In genomic region chr15:53193149-53193548, GRCh38 we compare ENCODE assay signal across 14 cellular contexts.
DNase-seq lines count a peak whose midpoint lies in the region; ATAC-seq and TF ChIP-seq lines count a peak whose summit lies in the region.
"Had no signal": no experiment of that assay in that cellular context is flagged by ENCODE, and none has a peak within 500 bp of the region (broad histone marks: within the 10 kb centered on the region; RNA-seq: fewer than 3 reads in every experiment).

No MANE protein-coding gene starts in this region.

- H3K36me3 ChIP-seq in HCT116 (ENCODE audit: control insufficient read depth in 1 of 2, insufficient read depth in 2 of 2, low read length in 2 of 2) = no peaks in the 10 kb centered on the region
- H3K36me3 ChIP-seq in NT2/D1 (ENCODE audit: insufficient read depth, insufficient read length, low read length) = no peaks in the 10 kb centered on the region
- no peaks in the 10 kb centered on the region for H3K36me3 ChIP-seq in CD8-positive, alpha-beta T cell (ENCODE audit: insufficient read depth, low read length)
- H3K36me3 ChIP-seq: neutrophil had no signal

- POLR2A ChIA-PET in HCT116 (lab: Charles Lee) = no interaction called here
- POLR2A ChIA-PET in CD8-positive, alpha-beta T cell (lab: Charles Lee) = no interaction called here

- intact Hi-C loops in HCT116 (cut with micrococcal nuclease) = loop anchor here (10.0 kb wide), 1 partner anchor 378 kb away; no protein-coding TSS in a partner anchor
- intact Hi-C loops in CD8-positive, alpha-beta T cell (cut with DNase I, micrococcal nuclease) = no loop called here

- no peaks in the 10 kb centered on the region for H3K79me2 ChIP-seq in HCT116 (ENCODE audit: insufficient read depth, low read length)

- 0 out of 2 replicates have a peak, but pooled peaks cover under 1% of the 10 kb centered on the region for H3K27me3 ChIP-seq in HCT116 (ENCODE audit: insufficient read depth, low read length)
- H3K27me3 ChIP-seq in NT2/D1 (ENCODE audit: insufficient read depth, insufficient read length) = peaks cover 7% of the 10 kb centered on the region
- no peaks in the 10 kb centered on the region for H3K27me3 ChIP-seq in CD8-positive, alpha-beta T cell (ENCODE audit: insufficient read depth, low read length)

- H3K4me1 ChIP-seq in HCT116 (ENCODE audit: control insufficient read depth in 1 of 2, insufficient read depth in 2 of 2, low read length in 2 of 2) = no peaks in the 10 kb centered on the region
- no peaks in the 10 kb centered on the region for H3K4me1 ChIP-seq in NT2/D1 (ENCODE audit: insufficient read depth, insufficient read length)
- no peaks in the 10 kb centered on the region for H3K4me1 ChIP-seq in CD8-positive, alpha-beta T cell (ENCODE audit: insufficient read depth, low read length)

- peaks cover 5% of the 10 kb centered on the region for H3K27me3 Mint-ChIP-seq in CD8-positive, alpha-beta T cell (ENCODE audit: low read depth)

- peaks cover 6% of the 10 kb centered on the region for H3K9me3 Mint-ChIP-seq in CD8-positive, alpha-beta T cell

- no peak for DNase-seq in HCT116 (ENCODE audit: low read depth, low spot score)
- peak; percentile 8 for DNase-seq in NT2/D1 (ENCODE audit: low read depth, low spot score)
- DNase-seq in dermis blood vessel endothelial cell = peak; percentile 27
- DNase-seq in myocyte (ENCODE audit: low read depth) = peak; percentile 28
- no peak for DNase-seq in CD8-positive, alpha-beta T cell
- DNase-seq in activated T-cell treated with anti-CD3 and anti-CD28 coated beads, Interleukin-2, amount 50 U/mL, for 48 hours = no peak
- no peak for DNase-seq in activated CD4-positive, CD25-positive, alpha-beta regulatory T cell (lab: John Stamatoyannopoulos, UW)
- no peak for DNase-seq in NCI-H345 treated with DMSO at 0.1 percent for 48 hours (lab: John Stamatoyannopoulos, UW; ENCODE audit: unreplicated experiment)
- DNase-seq: amniotic stem cell; islet precursor cell; NCI-H1417; stimulated activated naive CD4-positive, alpha-beta T cell; T1000 had no signal

- TF ChIP-seq POLR2A in HCT116 (IDR thresholded peaks at IDR 0.05; ENCODE audit: borderline replicate concordance, extremely low read depth, insufficient read depth, insufficient read length) = no peak

- peaks cover 2% of the 10 kb centered on the region for H3K4me1 Mint-ChIP-seq in CD8-positive, alpha-beta T cell (ENCODE audit: low read depth)

- H3K27ac Mint-ChIP-seq in CD8-positive, alpha-beta T cell = no peak overlapping the region

- H3K9ac ChIP-seq in HCT116 (ENCODE audit: low read length) = no peak overlapping the region
- no peak overlapping the region for H3K9ac ChIP-seq in NT2/D1 (ENCODE audit: insufficient read length, low read depth)

- no peaks in the 10 kb centered on the region for H3K9me2 ChIP-seq in HCT116 (ENCODE audit: insufficient read depth)

- ATAC-seq in HCT116 = no peak
- no peak for ATAC-seq in CD8-positive, alpha-beta T cell

- H3K9me3 ChIP-seq in HCT116 (ENCODE audit: control insufficient read depth in 1 of 2, insufficient read depth in 1 of 2, low read depth in 1 of 2, low read length in 2 of 2) (no peaks in the 10 kb centered on the region), NT2/D1 (ENCODE audit: insufficient read depth, low read length) (no peaks in the 10 kb centered on the region)
- no peaks in the 10 kb centered on the region for H3K9me3 ChIP-seq in CD8-positive, alpha-beta T cell (ENCODE audit: low read length)
- H3K9me3 ChIP-seq: neutrophil had no signal

- RAD21 ChIA-PET in HCT116 (lab: Charles Lee; ENCODE audit: low non-redundant PET in 1 of 2, low total read pairs in 2 of 2, uncharacterized antibody in 2 of 2, unreplicated experiment in 2 of 2) = no interaction called here

- H3K36me3 Mint-ChIP-seq in CD8-positive, alpha-beta T cell = no peaks in the 10 kb centered on the region

- H3K4me3 ChIP-seq in HCT116 (replicated peaks in 1 of 2; ENCODE audit: low read depth in 1 of 2, low read length in 2 of 2) (no peak overlapping the region), NT2/D1 (ENCODE audit: insufficient read length, low read depth) (no peak overlapping the region)
- H3K4me3 ChIP-seq in CD8-positive, alpha-beta T cell (ENCODE audit: low read depth, low read length) = no peak overlapping the region

- H3K4me3 Mint-ChIP-seq in CD8-positive, alpha-beta T cell = no peak overlapping the region

- no peak for TF ChIP-seq CTCF in HCT116 (IDR thresholded peaks at IDR 0.05 in 2 of 3, conservative IDR thresholded peaks at IDR 0.05 in 1 of 3; ENCODE audit: borderline replicate concordance in 1 of 3, insufficient read depth in 1 of 3, low read depth in 2 of 3, low read length in 2 of 3)
- no peak for TF ChIP-seq CTCF in CD8-positive, alpha-beta T cell (IDR thresholded peaks at IDR 0.05)

- BruUV-seq in HCT116 (replicated peaks; lab: Mats Ljungman, UMichigan) = no TSS peak

- H3K27ac ChIP-seq in HCT116 (ENCODE audit: low read depth, low read length) = no peak overlapping the region
- no peak overlapping the region for H3K27ac ChIP-seq in CD8-positive, alpha-beta T cell (ENCODE audit: low read depth, low read length)
- H3K27ac ChIP-seq: neutrophil had no signal

- H2AFZ ChIP-seq in HCT116 (ENCODE audit: low read depth, low read length, poor library complexity, severe bottlenecking) = no peak overlapping the region

- no peak overlapping the region for H3K4me2 ChIP-seq in HCT116 (ENCODE audit: low read length)

- TF ChIP-seq RAD21 in HCT116 (IDR thresholded peaks at IDR 0.05; ENCODE audit: low read depth) = no peak

- H4K20me1 ChIP-seq in HCT116 (ENCODE audit: insufficient read depth) = no peaks in the 10 kb centered on the region

- CTCF ChIA-PET in HCT116 (lab: Charles Lee) = no interaction called here
- CTCF ChIA-PET in CD8-positive, alpha-beta T cell (lab: Charles Lee) = no interaction called here

TF ChIP-seq in HCT116, 20 proteins besides CTCF, POLR2A, EP300 and RAD21:
- no peak for TF ChIP-seq EZH2phosphoT487 (IDR thresholded peaks at IDR 0.05; ENCODE audit: borderline replicate concordance)
- no peak for TF ChIP-seq ELF1 (IDR thresholded peaks at IDR 0.05; ENCODE audit: borderline replicate concordance, low read depth)
- peak; percentile 63 for TF ChIP-seq REST (IDR thresholded peaks at IDR 0.05; ENCODE audit: low read depth)

Comparison
In these comparisons a context has a peak if more than half of its experiments do, and no peak if none do; other contexts are left out.
1. DNase-seq: peak in NT2/D1 (single experiment), dermis blood vessel endothelial cell (single experiment) and myocyte (single experiment); none in HCT116 (single experiment), CD8-positive, alpha-beta T cell (0 of 7), activated T-cell treated with anti-CD3 and anti-CD28 coated beads, Interleukin-2, amount 50 U/mL, for 48 hours (0 of 2), activated CD4-positive, CD25-positive, alpha-beta regulatory T cell (0 of 4) and NCI-H345 treated with DMSO at 0.1 percent for 48 hours (single experiment).